Comparison of ENCODE assay signal across 8 cellular contexts in genomic region chr11:45857834-45858492, GRCh38. TPM values are rescaled to one million over a fixed set of nuclear protein-coding genes. Genes with fewer than 3 reads are reported as not detected.
A peak's percentile ranks its signal among the peaks of the same experiment; 100 is the strongest.
DNase-seq lines count a peak whose midpoint lies in the region; ATAC-seq, FAIRE-seq and TF ChIP-seq lines count a peak whose summit lies in the region.

No MANE protein-coding gene starts in this region.

- TF ChIP-seq CTCF in H9 (conservative IDR thresholded peaks at IDR 0.05) (no peak), VCaP (conservative IDR thresholded peaks at IDR 0.05) (no peak), heart left ventricle (IDR thresholded peaks at IDR 0.05) (no peak), sigmoid colon (IDR thresholded peaks at IDR 0.05) (no peak), PC-3 (conservative IDR thresholded peaks at IDR 0.05; ENCODE audit: low read depth, low read length) (no peak)

- H3K4me1 Mint-ChIP-seq in H9, result peaks cover 30 to 51% of the 10 kb centered on the region in 2 experiments

- no TSS peak for BruUV-seq in PC-3 (replicated peaks; lab: Mats Ljungman, UMichigan)

- intact Hi-C loops in heart left ventricle (cut with DNase I) (no loop called here), sigmoid colon (cut with DNase I) (loop anchor here (2.0 kb wide), 1 partner anchor 13 kb away; no protein-coding TSS in a partner anchor), PC-3 (cut with micrococcal nuclease) (no loop called here)

- H3K4ac ChIP-seq in H9 (ENCODE audit: low read depth, low read length), result no peak overlapping the region

- no peak overlapping the region for H3K23ac ChIP-seq in H9 (ENCODE audit: insufficient read length, low read depth, low read length)

- H3K4me1 ChIP-seq in H9 (ENCODE audit: insufficient read depth, low read length) (peaks cover 4% of the 10 kb centered on the region), heart left ventricle (peaks cover 23 to 93% (median 77%) of the 10 kb centered on the region in 12 donors), sigmoid colon (peaks cover 0 to 86% (median 84%) of the 10 kb centered on the region in 4 donors), PC-3 (ENCODE audit: insufficient read depth, low read length) (no peaks in the 10 kb centered on the region)

- H3K27ac ChIP-seq in H9 (ENCODE audit: insufficient read length, low read depth, low read length) (no peak overlapping the region), VCaP (peak overlapping the region; percentile 50), heart left ventricle (peak overlapping the region; percentile 66 to 99 (median 90)), sigmoid colon (peak overlapping the region; percentile 81 to 99 (median 88)), PC-3 (ENCODE audit: low read length) (no peak overlapping the region)

- no peaks in the 10 kb centered on the region for H3K27me3 ChIP-seq in H9 (ENCODE audit: insufficient read depth, low read length)
- H3K27me3 ChIP-seq in heart left ventricle, result no peaks in the 10 kb centered on the region
- no peaks in the 10 kb centered on the region for H3K27me3 ChIP-seq in sigmoid colon
- H3K27me3 ChIP-seq in PC-3 (ENCODE audit: low read length), result no peaks in the 10 kb centered on the region

- no peak for TF ChIP-seq POLR2A in heart left ventricle (IDR thresholded peaks at IDR 0.05)
- TF ChIP-seq POLR2A in sigmoid colon (IDR thresholded peaks at IDR 0.05), result no peak

- no peak overlapping the region for H2AK5ac ChIP-seq in H9 (ENCODE audit: insufficient read length, low read length)

- H3F3A ChIP-seq in PC-3 (ENCODE audit: low read length, unreplicated experiment), result no peaks in the 10 kb centered on the region

- peak overlapping the region in 2 of 3 experiments; percentile 20 to 27; a peak in 1 of 7 replicates for H3K27ac Mint-ChIP-seq in H9

- H3K14ac ChIP-seq in H9 (ENCODE audit: insufficient read depth, low read length), result no peak overlapping the region

- H3K18ac ChIP-seq in H9 (ENCODE audit: insufficient read length, low read depth, low read length), result no peak overlapping the region

- H3K9me3 Mint-ChIP-seq in H9, result no peaks in the 10 kb centered on the region

- H3T11ph ChIP-seq in H9 (ENCODE audit: low read length), result no peak overlapping the region

- H3K79me2 ChIP-seq in H9 (ENCODE audit: insufficient read depth, low read length) (no peaks in the 10 kb centered on the region; the same call in 1 of the 2 replicates), PC-3 (ENCODE audit: low read length) (peaks cover 11% of the 10 kb centered on the region)

- POLR2A ChIA-PET in PC-3 (lab: Charles Lee; ENCODE audit: unreplicated experiment), result no interaction called here

- no peak overlapping the region for H4K5ac ChIP-seq in H9 (ENCODE audit: insufficient read length, low read depth, low read length)

- no peaks in the 10 kb centered on the region for H3K23me2 ChIP-seq in H9 (ENCODE audit: insufficient read length, low read depth, low read length, poor library complexity, severe bottlenecking)

- no peaks in the 10 kb centered on the region for H3K27me3 Mint-ChIP-seq in H9 (ENCODE audit: low read depth)

- TF ChIP-seq EP300 in sigmoid colon (IDR thresholded peaks at IDR 0.05), result no peak

- ATAC-seq in heart left ventricle (peak; percentile 66 to 73 (median 70)), GM18511 (IDR thresholded peaks at IDR 0.05; ENCODE audit: unreplicated experiment) (no peak), PC-3 (no peak)

- H2AFZ ChIP-seq in H9 (ENCODE audit: low read length) (no peak overlapping the region), PC-3 (ENCODE audit: low read length) (no peak overlapping the region)

- no peak overlapping the region for H2BK12ac ChIP-seq in H9 (ENCODE audit: insufficient read length, low read depth, low read length)

- H3K36me3 ChIP-seq in heart left ventricle (peaks cover 0 to 70% (median 60%) of the 10 kb centered on the region in 9 donors), sigmoid colon (peaks cover 15 to 31% (median 19%) of the 10 kb centered on the region in 4 donors), PC-3 (ENCODE audit: low read depth, low read length) (peaks cover 4% of the 10 kb centered on the region; the same call in 1 of the 2 replicates)

- H4K91ac ChIP-seq in H9 (ENCODE audit: insufficient read length, low read depth, low read length), result no peak overlapping the region

- H2BK120ac ChIP-seq in H9 (ENCODE audit: low read depth, low read length, poor library complexity, severe bottlenecking), result no peak overlapping the region

- H3K9me3 ChIP-seq in H9 (ENCODE audit: control insufficient read depth, low read depth, low read length), result no peaks in the 10 kb centered on the region
- no peaks in the 10 kb centered on the region for H3K9me3 ChIP-seq in heart left ventricle
- no peaks in the 10 kb centered on the region for H3K9me3 ChIP-seq in sigmoid colon
- no peaks in the 10 kb centered on the region for H3K9me3 ChIP-seq in PC-3 (ENCODE audit: low read length)

- no peaks in the 10 kb centered on the region for H3K9me2 ChIP-seq in PC-3 (replicated peaks; ENCODE audit: low read length)

- no CpG with 5 or more reads among the region's 4 CpGs for WGBS in H9 (ENCODE audit: extremely low coverage, insufficient read length, low lambda C conversion rate)
- WGBS in heart left ventricle, 4 donors, result 33 to 43% (median 36%) methylated on average over 4 of the region's 4 CpGs
- WGBS in sigmoid colon, 2 donors, result 48 to 68% methylated on average over 4 of the region's 4 CpGs

- DNase-seq in H9 (no peak), heart left ventricle (peak in 4 of 5 donors; percentile 74 to 84 (median 77)), sigmoid colon (peak; percentile 83), PC-3 (no peak), GM19239 (ENCODE audit: insufficient read length, low spot score) (no peak)
- no peak for DNase-seq in effector CD4-positive, alpha-beta T cell

- H3K4me2 ChIP-seq in H9 (ENCODE audit: insufficient read depth, insufficient read length, low read length) (no peak overlapping the region), PC-3 (ENCODE audit: low read length) (no peak overlapping the region)

- H3K4me3 ChIP-seq in heart left ventricle (no peak overlapping the region), sigmoid colon (no peak overlapping the region), PC-3 (ENCODE audit: low read length) (no peak overlapping the region)

- H2BK15ac ChIP-seq in H9 (ENCODE audit: low read depth, low read length), result no peak overlapping the region

- CTCF ChIA-PET in PC-3 (lab: Charles Lee), result interaction anchor here (0.5 kb wide), 1 partner anchor 16 kb away, joined by 3 read pairs; no protein-coding TSS in a partner anchor

- H3K9ac ChIP-seq in H9 (ENCODE audit: extremely low read depth, insufficient read length, low read length) (no peak overlapping the region), PC-3 (ENCODE audit: low read length) (no peak overlapping the region)

- H2BK5ac ChIP-seq in H9 (ENCODE audit: insufficient read length, low read length), result no peak overlapping the region

- FAIRE-seq in GM19239 (lab: Jason Lieb, UNC), result no peak

- no peak overlapping the region for H2BK20ac ChIP-seq in H9 (ENCODE audit: low read depth, low read length, poor library complexity, severe bottlenecking)

- no peak overlapping the region for H3K4me3 Mint-ChIP-seq in H9

- H3K79me1 ChIP-seq in H9 (ENCODE audit: insufficient read depth, low read depth, low read length, poor library complexity, severe bottlenecking), result no peaks in the 10 kb centered on the region

- H4K8ac ChIP-seq in H9 (replicated peaks; ENCODE audit: insufficient read length, low read depth, low read length), result no peak overlapping the region

- peaks cover 8 to 45% (median 42%) of the 10 kb centered on the region in 3 experiments; a peak in 6 of 7 replicates for H3K36me3 Mint-ChIP-seq in H9 (ENCODE audit: insufficient read depth in 1 of 3, low read depth in 3 of 3)

- no peak overlapping the region for H3K56ac ChIP-seq in H9 (ENCODE audit: insufficient read length, low read depth, low read length)

- H4K20me1 ChIP-seq in H9 (ENCODE audit: control insufficient read depth, insufficient read depth, insufficient read length), result no peaks in the 10 kb centered on the region
- H4K20me1 ChIP-seq in PC-3 (ENCODE audit: low read length), result 0 out of 2 replicates have a peak, but pooled peaks cover 4% of the 10 kb centered on the region

RNA-seq across cellular contexts. Expression of gene CRY2, which starts 10.7 kb away (rescaled TPM):
- total RNA-seq in H9 (2021) (14.4 and 14.5 TPM in 2 replicates), heart left ventricle (100 to 1,000 TPM in 2 of 9 donors, 10 to 100 TPM in 7; 40.2 to 132 (median 72.7) TPM), sigmoid colon (10 to 100 TPM; 27.5 to 49.3 (median 38.9) TPM), PC-3 (2014; rRNA removed) (9.5 and 12.4 TPM in 2 replicates)
- polyA plus RNA-seq in heart left ventricle (10 to 100 TPM; 23.2 to 26.6 TPM), sigmoid colon (10 to 100 TPM in 2 of 3 donors, 1 to 10 TPM in 1; 5.3 to 14.9 (median 13.2) TPM)

RNA-seq across cellular contexts. Expression of gene MAPK8IP1, which starts 27.5 kb away (rescaled TPM):
- total RNA-seq in H9 (2021) (30.1 and 30.2 TPM in 2 replicates), heart left ventricle (1 to 10 TPM; 5.0 to 8.0 (median 7.6) TPM), sigmoid colon (10 to 100 TPM in 2 of 4 donors, 1 to 10 TPM in 2; 4.9 to 15.5 (median 8.8) TPM), PC-3 (2014; rRNA removed) (7.1 and 10.5 TPM in 2 replicates)
- polyA plus RNA-seq in heart left ventricle (1 to 10 TPM; 2.4 to 3.1 TPM), sigmoid colon (1 to 10 TPM; 1.2 to 4.2 (median 1.8) TPM)

RNA-seq across cellular contexts. Expression of gene FREY1, which starts 49.1 kb away (rescaled TPM):
- total RNA-seq in H9 (2021), result 2.1 and 2.2 TPM in 2 replicates
- under 1 TPM in 4 of 9 donors, not detected in 5; 0.37 to 1.00 (median 0.46) TPM for total RNA-seq in heart left ventricle
- polyA plus RNA-seq in heart left ventricle, result under 1 TPM; 0.40 to 0.46 TPM
- 1 to 10 TPM in 2 of 4 donors, not detected in 2; 2.2 to 3.5 TPM for total RNA-seq in sigmoid colon
- under 1 TPM in 1 of 3 donors, not detected in 2; 0.64 TPM for polyA plus RNA-seq in sigmoid colon
- 0.15 and 2.1 TPM in 2 replicates for total RNA-seq in PC-3 (2014; rRNA removed)

RNA-seq across cellular contexts. Expression of gene SLC35C1, which starts 53.0 kb away (rescaled TPM):
- 8.9 and 10.4 TPM in 2 replicates for total RNA-seq in H9 (2021)
- total RNA-seq in heart left ventricle, result 10 to 100 TPM in 4 of 9 donors, 1 to 10 TPM in 5; 5.5 to 11.3 (median 7.8) TPM
- 10 to 100 TPM in 1 of 2 donors, 1 to 10 TPM in 1; 5.3 to 21.0 TPM for polyA plus RNA-seq in heart left ventricle
- total RNA-seq in sigmoid colon, result 1 to 10 TPM; 5.3 to 8.6 (median 7.2) TPM
- 10 to 100 TPM; 11.6 to 38.9 (median 20.4) TPM for polyA plus RNA-seq in sigmoid colon
- 9.5 and 13.5 TPM in 2 replicates for total RNA-seq in PC-3 (2014; rRNA removed)

RNA-seq across cellular contexts. Expression of gene PEX16, which starts 59.7 kb away (rescaled TPM):
- 28.6 and 30.8 TPM in 2 replicates for total RNA-seq in H9 (2021)
- total RNA-seq in heart left ventricle, result 10 to 100 TPM; 10.4 to 20.0 (median 14.6) TPM
- polyA plus RNA-seq in heart left ventricle, result 10 to 100 TPM; 16.3 to 22.8 TPM
- 10 to 100 TPM; 13.8 to 28.2 (median 21.6) TPM for total RNA-seq in sigmoid colon
- 10 to 100 TPM; 30.3 to 46.3 (median 37.8) TPM for polyA plus RNA-seq in sigmoid colon
- 43.5 and 56.7 TPM in 2 replicates for total RNA-seq in PC-3 (2014; rRNA removed)

Comparison
In these comparisons a context has a peak if more than half of its experiments do, and no peak if none do; other contexts are left out.
1. DNase-seq: peak in heart left ventricle (4 of 5) and sigmoid colon (single experiment); none in H9 (single experiment), PC-3 (single experiment), GM19239 (single experiment) and effector CD4-positive, alpha-beta T cell (single experiment).
2. H3K27ac ChIP-seq: peak in VCaP (single experiment), heart left ventricle (12 of 12) and sigmoid colon (4 of 4); none in H9 (single experiment) and PC-3 (single experiment).
3. ATAC-seq: peak in heart left ventricle (4 of 4); none in GM18511 (single experiment) and PC-3 (single experiment).